ENCODE assay signal across 22 cellular contexts in genomic region chr1:173436831-173437428, GRCh38.
"Had no signal": no experiment of that assay in that cellular context is flagged by ENCODE, and none has a peak within 500 bp of the region (broad histone marks: within the 10 kb centered on the region; RNA-seq: fewer than 3 reads in every experiment).

No MANE protein-coding gene starts in this region.

- H3K36me3 ChIP-seq: SJSA1 had no signal

- H3K9me3 ChIP-seq: SJSA1 had no signal

- H3K27ac Mint-ChIP-seq: IgD-negative memory B cell had no signal

- H3K9me3 Mint-ChIP-seq: IgD-negative memory B cell had no signal

- H3K27me3 Mint-ChIP-seq: IgD-negative memory B cell had no signal

- H3K27me3 ChIP-seq: SJSA1 had no signal

- H3K4me3 ChIP-seq: K562, SJSA1, SK-N-MC had no signal

- DNase-seq: Kasumi-1, MM.1S, NCI-H1092 treated with DMSO at 0.1 percent for 48 hours, NCI-H1436, NCI-H187, NCI-H2029, NCI-H2081 treated with DMSO at 0.1 percent for 48 hours, NCI-H2171, NCI-H345, NCI-H446 treated with DMSO at 0.1 percent for 48 hours, NCI-H524, NCI-H526 treated with DMSO at 0.1 percent for 48 hours, NCI-H748 treated with DMSO at 0.1 percent for 48 hours, Right ventricle myocardium superior, RPMI8226, SIG-M5 had no signal

- H3K4me3 Mint-ChIP-seq: IgD-negative memory B cell had no signal

- H3K4me1 Mint-ChIP-seq: IgD-negative memory B cell had no signal

- H3K27ac ChIP-seq: HL-60, KMS-11, SJSA1, SK-N-MC had no signal

- H3K4me1 ChIP-seq: SJSA1 had no signal
